Comparison of ENCODE assay signal across 8 cellular contexts in the genomic region with DNA sequence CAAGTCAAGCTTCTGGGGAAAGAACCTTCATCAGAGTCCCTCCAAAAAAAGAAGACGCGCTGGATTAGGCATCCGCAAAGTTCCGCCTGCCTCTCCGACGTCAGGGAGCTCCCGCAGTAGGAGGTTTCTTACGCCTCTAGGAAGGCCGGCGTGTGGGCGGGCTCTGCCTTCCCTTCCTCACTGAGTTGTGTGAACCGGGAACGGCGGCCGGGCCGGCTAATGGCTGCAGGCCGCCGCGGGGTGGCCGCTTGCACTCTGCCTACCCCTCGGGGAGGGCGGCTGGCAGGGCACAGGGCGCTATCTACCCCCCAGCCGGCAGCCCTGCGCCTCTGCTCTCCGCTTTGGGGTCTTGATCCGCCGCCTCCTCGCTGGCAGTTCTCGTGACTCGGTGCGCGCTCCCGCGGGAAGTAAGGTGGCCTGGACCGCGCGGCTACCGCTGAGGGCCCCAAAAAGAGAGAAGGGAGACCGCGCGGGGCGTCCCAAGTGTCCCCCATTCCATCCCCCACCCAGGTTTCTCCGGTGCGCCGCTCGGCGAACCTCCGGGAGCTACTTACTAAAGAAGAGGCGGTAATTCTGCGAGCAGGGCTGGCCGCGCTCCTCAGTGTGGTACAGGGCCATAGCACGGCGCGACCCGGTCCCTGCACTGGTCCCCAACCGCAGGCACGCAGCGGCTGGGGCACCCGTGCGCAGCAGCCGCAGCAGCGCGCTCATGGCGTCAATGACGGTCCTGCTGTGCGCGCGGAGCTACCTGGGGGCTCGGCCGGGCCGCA. TPM values are rescaled to one million over a fixed set of nuclear protein-coding genes. Genes with fewer than 3 reads are reported as not detected.
A peak's percentile ranks its signal among the peaks of the same experiment; 100 is the strongest.
DNase-seq lines count a peak whose midpoint lies in the region; FAIRE-seq and TF ChIP-seq lines count a peak whose summit lies in the region.

Gene PPA2 (minus strand): TSS at position 723 of the 770 bp plus-strand sequence. CDS start 12 bp downstream, at position 711.

- H3K36me3 ChIP-seq in OCI-LY7 (ENCODE audit: insufficient read depth, low read length) (peaks cover 8% of the 10 kb centered on the region; the same call in 1 of the 2 replicates), endothelial cell of umbilical vein (ENCODE audit: control insufficient read depth in 2 of 2, extremely low read depth in 1 of 2, insufficient read depth in 2 of 2, low read length in 2 of 2) (no peaks in the 10 kb centered on the region)

- CTCF ChIA-PET in OCI-LY7 (lab: Charles Lee; ENCODE audit: unreplicated experiment) (interaction anchor here (1.2 to 1.3 kb wide), 3 partner anchors 12 to 843 kb away, joined by 3 to 4 read pairs (median 4); partner anchors contain the start of gene AIMP1), endothelial cell of umbilical vein (lab: Charles Lee) (interaction anchor here (0.6 to 3.6 kb wide), 33 partner anchors 9 to 855 kb away, joined by 3 to 48 read pairs (median 4); partner anchors contain the start of gene TET2)

- no peaks in the 10 kb centered on the region for H3K9me1 ChIP-seq in endothelial cell of umbilical vein (replicated peaks; ENCODE audit: control insufficient read depth, extremely low read depth, insufficient read depth, low read length)

- intact Hi-C loops in OCI-LY7 (cut with micrococcal nuclease; ENCODE audit: unreplicated experiment): loop anchor here (1.0 to 5.0 kb wide), 2 partner anchors 235 to 844 kb away; partner anchors contain the start of genes AIMP1, GSTCD, INTS12 and TBCK
- intact Hi-C loops in endothelial cell of umbilical vein (cut with micrococcal nuclease): loop anchor here (1.0 to 10.0 kb wide), 3 partner anchors 241 to 539 kb away; partner anchors contain the start of gene TET2

- H3K9me3 ChIP-seq in OCI-LY7 (ENCODE audit: low read length) (no peaks in the 10 kb centered on the region), endothelial cell of umbilical vein (replicated peaks; ENCODE audit: control insufficient read depth, insufficient read depth, low read length) (no peaks in the 10 kb centered on the region)

- in situ Hi-C loops in Caki2 (cut with HindIII; ENCODE audit: low pct_unique_long_range_greater_than_20kb, low sequenced_read_pairs): no loop called here

- no peaks in the 10 kb centered on the region for H3K27me3 ChIP-seq in endothelial cell of umbilical vein (ENCODE audit: control insufficient read depth in 2 of 2, insufficient read depth in 2 of 2, low read length in 2 of 2)

- TF ChIP-seq POLR2A in endothelial cell of umbilical vein (IDR thresholded peaks at IDR 0.05; ENCODE audit: low read depth, low read length): peak; percentile 59

- H3K9me2 ChIP-seq in OCI-LY7 (ENCODE audit: insufficient read depth, low read length): no peaks in the 10 kb centered on the region

- peaks cover 21% of the 10 kb centered on the region for H3K4me1 ChIP-seq in OCI-LY7 (ENCODE audit: insufficient read depth, low read length, poor library complexity, severe bottlenecking)
- H3K4me1 ChIP-seq in endothelial cell of umbilical vein (ENCODE audit: control insufficient read depth, extremely low read depth, insufficient read depth, low read length): peaks cover 18% of the 10 kb centered on the region

- BruUV-seq in OCI-LY7 (replicated peaks; lab: Mats Ljungman, UMichigan) (no TSS peak), endothelial cell of umbilical vein (replicated peaks; lab: Mats Ljungman, UMichigan) (TSS peak; percentile 66)

- POLR2A ChIA-PET in OCI-LY7 (lab: Charles Lee): interaction anchor here (0.6 to 1.7 kb wide), 17 partner anchors 9 to 730 kb away, joined by 3 to 8 read pairs (median 5); no protein-coding TSS in a partner anchor
- POLR2A ChIA-PET in endothelial cell of umbilical vein (lab: Charles Lee): interaction anchor here (0.6 to 1.0 kb wide), 2 partner anchors 327 to 340 kb away, joined by 3 read pairs; partner anchors contain the start of gene TET2

- peak within 1 kb of the TSS; percentile 84 for H3K9ac ChIP-seq in endothelial cell of umbilical vein (replicated peaks; ENCODE audit: extremely low read depth, insufficient read depth, low read length)

- H3K27ac ChIP-seq in OCI-LY7 (ENCODE audit: low read depth, low read length, poor library complexity, severe bottlenecking): peak within 1 kb of the TSS; percentile 79
- peak within 1 kb of the TSS; percentile 68 for H3K27ac ChIP-seq in endothelial cell of umbilical vein (ENCODE audit: insufficient read depth, low read depth, low read length)

- peaks cover 47% of the 10 kb centered on the region; the same call in 1 of the 2 replicates for H3K79me2 ChIP-seq in OCI-LY7 (ENCODE audit: insufficient read depth, low read depth, low read length)
- peaks cover 35% of the 10 kb centered on the region for H3K79me2 ChIP-seq in endothelial cell of umbilical vein (ENCODE audit: control insufficient read depth, insufficient read depth, low read length)

- TF ChIP-seq CTCF in GM20000 (IDR thresholded peaks at IDR 0.05; ENCODE audit: extremely low read depth, missing control alignments) (no peak), OCI-LY7 (conservative IDR thresholded peaks at IDR 0.05; ENCODE audit: low read length) (no peak), endothelial cell of umbilical vein (IDR thresholded peaks at IDR 0.05; ENCODE audit: extremely low read depth in 1 of 2, insufficient read depth in 1 of 2, low read depth in 1 of 2, low read length in 2 of 2) (peak in 1 of 2 donors; percentile 4)

- H4K20me1 ChIP-seq in OCI-LY7 (ENCODE audit: insufficient read depth, low read length) (peaks cover 25% of the 10 kb centered on the region), endothelial cell of umbilical vein (replicated peaks; ENCODE audit: control insufficient read depth, extremely low read depth, insufficient read depth, low read length) (no peaks in the 10 kb centered on the region)

- peak; percentile 78 for FAIRE-seq in endothelial cell of umbilical vein (lab: Jason Lieb, UNC)

- DNase-seq in Caki2 (ENCODE audit: low read depth) (peak; percentile 85), GM20000 (ENCODE audit: low spot score) (peak; percentile 89), HS-5 (ENCODE audit: low read depth) (peak; percentile 62), OCI-LY7 (ENCODE audit: low spot score) (peak; percentile 93), activated T-cell treated with anti-CD3 and anti-CD28 coated beads for 1 hour (ENCODE audit: low read depth) (peak; percentile 46), endothelial cell of umbilical vein (ENCODE audit: low read depth, low spot score) (peak; percentile 87), middle frontal gyrus (ENCODE audit: extremely low spot score, low spot score) (peak; percentile 70)
- peak; percentile 57 to 64 for DNase-seq in stimulated activated CD8-positive, alpha-beta memory T cell treated with anti-CD3 and anti-CD28 coated beads, Interleukin-2, amount 100 ng/mL, for 1 hour (ENCODE audit: low read depth in 2 of 2)

- H2AFZ ChIP-seq in OCI-LY7 (ENCODE audit: low read length) (peak within 1 kb of the TSS; percentile 83), endothelial cell of umbilical vein (ENCODE audit: low read depth, low read length) (peak within 1 kb of the TSS; percentile 95)

- dilution Hi-C loops in endothelial cell of umbilical vein (cut with MboI; ENCODE audit: extremely low pct_ligation_motif_present, low sequenced_read_pairs): no loop called here

- peak within 1 kb of the TSS; percentile 77 for H3K4me2 ChIP-seq in OCI-LY7 (ENCODE audit: low read length)
- H3K4me2 ChIP-seq in endothelial cell of umbilical vein (ENCODE audit: insufficient read depth, low read length): peak within 1 kb of the TSS; percentile 62

- H3K4me3 ChIP-seq in OCI-LY7 (ENCODE audit: low read depth, low read length, poor library complexity, severe bottlenecking) (peak within 1 kb of the TSS; percentile 91), endothelial cell of umbilical vein (replicated peaks in 1 of 3; ENCODE audit: insufficient read depth in 1 of 3, low read depth in 1 of 3, low read length in 3 of 3) (peak within 1 kb of the TSS; percentile 65 to 92 (median 69))

TF ChIP-seq in endothelial cell of umbilical vein, 7 proteins besides CTCF, POLR2A, EP300 and RAD21:
- TF ChIP-seq JUN (IDR thresholded peaks at IDR 0.05; ENCODE audit: borderline replicate concordance, insufficient read depth, insufficient read length, low read depth) (no peak), POLR2AphosphoS5 (IDR thresholded peaks at IDR 0.05; ENCODE audit: insufficient read depth, low read depth, low read length) (peak; percentile 72)

RNA-seq across cellular contexts. Expression of gene PPA2, which starts in this region (rescaled TPM):
- 110 and 132 TPM in 2 replicates for total RNA-seq in Caki2 (2014; rRNA removed; shearing (Covaris generic); ENCODE audit: low replicate concordance)
- total RNA-seq in OCI-LY7 (2014; rRNA removed; shearing (Covaris generic)): 55.7 and 73.1 TPM in 2 replicates
- 74.6 and 77.7 TPM in 2 replicates for total RNA-seq in OCI-LY7 (2022)
- 58.7 and 72.8 TPM in 2 replicates for total RNA-seq in endothelial cell of umbilical vein
- polyA plus RNA-seq in endothelial cell of umbilical vein: 16.9 and 30.4 TPM in 2 replicates
- 49.1 and 59.8 TPM in 2 replicates for polyA plus RNA-seq in endothelial cell of umbilical vein (2011; cell fraction: cytosol; rRNA removed)
- polyA plus RNA-seq in endothelial cell of umbilical vein (2011; cell fraction: nucleus; rRNA removed): 52.6 and 62.8 TPM in 2 replicates
- polyA plus RNA-seq in endothelial cell of umbilical vein (2012): 55.6 and 63.2 TPM in 2 replicates
- polyA minus RNA-seq in endothelial cell of umbilical vein: 26.2 and 33.9 TPM in 2 replicates
- polyA minus RNA-seq in endothelial cell of umbilical vein (2011; cell fraction: cytosol; rRNA and poly(A)+ RNA removed): 116 TPM
- 77.1 and 79.1 TPM in 2 replicates for polyA minus RNA-seq in endothelial cell of umbilical vein (2011; cell fraction: nucleus; rRNA and poly(A)+ RNA removed)

Comparison
In these comparisons a context has a peak if more than half of its experiments do, and no peak if none do; other contexts are left out.
1. Peak in every context shown above with its lines: DNase-seq, H3K4me3 ChIP-seq and H3K27ac ChIP-seq.